8 cellular contexts compared by ENCODE assay signal in the genomic region with DNA sequence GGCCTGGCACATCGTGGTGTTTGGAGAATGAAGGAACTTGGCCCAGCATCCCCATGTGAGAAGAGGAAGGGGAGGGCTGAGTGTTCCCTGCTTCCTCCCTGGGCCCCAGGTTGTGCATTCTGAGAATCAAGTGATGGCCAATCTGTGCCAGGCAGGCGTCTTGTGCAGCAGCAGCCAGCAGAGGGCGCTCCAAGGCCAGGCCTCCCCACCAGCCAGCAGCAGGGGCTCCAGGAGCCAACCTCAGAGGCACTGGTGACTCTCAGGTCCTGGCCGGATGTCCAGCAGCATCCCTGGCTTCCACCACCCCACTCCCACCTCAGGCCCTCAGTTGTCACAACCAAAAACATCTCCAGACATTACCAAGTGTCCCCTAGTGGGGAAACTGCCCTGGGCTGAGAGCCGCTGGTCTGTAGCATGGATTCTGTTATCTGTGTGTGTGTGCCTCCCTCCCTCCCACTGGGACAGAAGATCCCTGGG.
A peak's percentile ranks its signal among the peaks of the same experiment; 100 is the strongest.
DNase-seq lines count a peak whose midpoint lies in the region; ATAC-seq and TF ChIP-seq lines count a peak whose summit lies in the region.

No MANE protein-coding gene starts in this region.

- H3K27ac ChIP-seq in HL-60 (replicated peaks) (no peak overlapping the region), SJCRH30 (no peak overlapping the region), psoas muscle (no peak overlapping the region)

- ATAC-seq in psoas muscle (peak in 3 of 4 donors; percentile 55 to 68 (median 65)), GM19397 (IDR thresholded peaks at IDR 0.05; ENCODE audit: unreplicated experiment) (no peak), HG02938 (IDR thresholded peaks at IDR 0.05; ENCODE audit: unreplicated experiment) (no peak)

- peaks cover 26% of the 10 kb centered on the region for H3K4me1 ChIP-seq in SJCRH30
- no peaks in the 10 kb centered on the region for H3K4me1 ChIP-seq in psoas muscle

- no peaks in the 10 kb centered on the region for H3K27me3 ChIP-seq in HL-60 (ENCODE audit: insufficient read depth, poor library complexity, severe bottlenecking)
- no peaks in the 10 kb centered on the region for H3K27me3 ChIP-seq in SJCRH30
- H3K27me3 ChIP-seq in psoas muscle (ENCODE audit: insufficient read depth in 3 of 3, low read length in 2 of 3), result no peaks in the 10 kb centered on the region

- no peak overlapping the region for H3K4me3 ChIP-seq in HL-60 (replicated peaks; ENCODE audit: insufficient read depth, low read length)
- H3K4me3 ChIP-seq in SJCRH30, result no peak overlapping the region
- no peak overlapping the region for H3K4me3 ChIP-seq in psoas muscle

- intact Hi-C loops in psoas muscle (cut with DNase I), result no loop called here

- DNase-seq in CMK (ENCODE audit: low read depth) (peak; percentile 29), HL-60 (ENCODE audit: low read depth in 1 of 2, low spot score in 1 of 2) (peak; percentile 71 to 74), SJCRH30 (peak; percentile 80 to 89), glomerular visceral epithelial cell (ENCODE audit: extremely low spot score) (peak; percentile 70), psoas muscle (peak; percentile 43 to 64)
- peak; percentile 74 for DNase-seq in activated naive CD4-positive, alpha-beta T cell treated with Interleukin-2 at 50 U/mL for 16 hours

- peak; percentile 95 for TF ChIP-seq CTCF in HL-60 (IDR thresholded peaks at IDR 0.05; ENCODE audit: insufficient read depth, low read length)
- peak; percentile 60 for TF ChIP-seq CTCF in psoas muscle (IDR thresholded peaks at IDR 0.05)

- H3K9me3 ChIP-seq in SJCRH30 (replicated peaks), result no peaks in the 10 kb centered on the region
- no peaks in the 10 kb centered on the region for H3K9me3 ChIP-seq in psoas muscle

- WGBS in psoas muscle, 3 donors, result 37 to 48% (median 45%) methylated on average over 4 to 5 of the region's 5 CpGs

- H3K36me3 ChIP-seq in SJCRH30 (peaks cover 36% of the 10 kb centered on the region), psoas muscle (ENCODE audit: insufficient read depth in 1 of 2, low read depth in 1 of 2) (peaks cover 0 to 19% of the 10 kb centered on the region in 2 donors)

Comparison
In these comparisons a context has a peak if more than half of its experiments do, and no peak if none do; other contexts are left out.
1. DNase-seq: peak in every context shown above with its lines; median percentile 84 in SJCRH30; 74 in activated naive CD4-positive, alpha-beta T cell treated with Interleukin-2 at 50 U/mL for 16 hours; 72 in HL-60; 70 in glomerular visceral epithelial cell; 54 in psoas muscle; 29 in CMK.
2. ATAC-seq: peak in psoas muscle (3 of 4); none in GM19397 (single experiment) and HG02938 (single experiment).